Comparison of ENCODE assay signal across 8 cellular contexts in genomic region chr5:611731-612486, GRCh38. TPM values are rescaled to one million over a fixed set of nuclear protein-coding genes. Genes with fewer than 3 reads are reported as not detected.
DNase-seq lines count a peak whose midpoint lies in the region; ATAC-seq and TF ChIP-seq lines count a peak whose summit lies in the region.

Gene CEP72 (plus strand): TSS chr5:612340. CDS start chr5:612362, 22 bp downstream.

- H3K4me1 Mint-ChIP-seq in activated T-cell treated with anti-CD3 and anti-CD28 coated beads, Interleukin-2, amount 50 U/mL, for 4 hours (ENCODE audit: low read depth): peaks cover 34% of the 10 kb centered on the region
- peaks cover 45 to 60% (median 47%) of the 10 kb centered on the region in 3 donors for H3K4me1 Mint-ChIP-seq in naive B cell

- H3K27me3 ChIP-seq in Panc1 (ENCODE audit: control insufficient read depth, insufficient read depth, low read length): no peaks in the 10 kb centered on the region
- peaks cover 0 to 15% (median 0%) of the 10 kb centered on the region in 4 donors for H3K27me3 ChIP-seq in esophagus squamous epithelium

- peaks cover 6% of the 10 kb centered on the region for H3K36me3 Mint-ChIP-seq in activated T-cell treated with anti-CD3 and anti-CD28 coated beads, Interleukin-2, amount 50 U/mL, for 4 hours (ENCODE audit: insufficient read depth)
- H3K36me3 Mint-ChIP-seq in naive B cell: peaks cover 0 to 19% of the 10 kb centered on the region in 2 donors

- H3K27ac ChIP-seq in Panc1 (ENCODE audit: low read length) (peak within 1 kb of the TSS; percentile 86), esophagus squamous epithelium (peak within 1 kb of the TSS; percentile 83 to 90 (median 88))

- peaks cover 12% of the 10 kb centered on the region for H3K27me3 Mint-ChIP-seq in activated T-cell treated with anti-CD3 and anti-CD28 coated beads, Interleukin-2, amount 50 U/mL, for 4 hours (ENCODE audit: low read depth)
- H3K27me3 Mint-ChIP-seq in naive B cell: peaks cover 5 to 27% (median 22%) of the 10 kb centered on the region in 3 donors

- H3K27ac Mint-ChIP-seq in naive B cell: peak within 1 kb of the TSS; percentile 11 to 96 (median 76)

- CTCF ChIA-PET in Panc1 (lab: Charles Lee): no interaction called here

- in situ Hi-C loops in Panc1 (cut with HindIII; ENCODE audit: low pct_unique_long_range_greater_than_20kb, low sequenced_read_pairs): no loop called here

- POLR2A ChIA-PET in Panc1 (lab: Charles Lee): interaction anchor here (0.6 kb wide), 1 partner anchor 148 kb away, joined by 4 read pairs; no protein-coding TSS in a partner anchor

- H3K36me3 ChIP-seq in Panc1 (ENCODE audit: control insufficient read depth, insufficient read depth, low read length) (no peaks in the 10 kb centered on the region), esophagus squamous epithelium (no peaks in the 10 kb centered on the region)

- TF ChIP-seq POLR2A in esophagus squamous epithelium (IDR thresholded peaks at IDR 0.05): peak in 1 of 4 donors; percentile 33

- TF ChIP-seq CTCF in Panc1 (IDR thresholded peaks at IDR 0.05) (no peak), esophagus squamous epithelium (IDR thresholded peaks at IDR 0.05) (no peak)

- H3K4me3 ChIP-seq in Jurkat, Clone E6-1 (ENCODE audit: low read length): peak within 1 kb of the TSS; percentile 94
- H3K4me3 ChIP-seq in Panc1 (ENCODE audit: low read depth in 2 of 2, low read length in 2 of 2) (peak within 1 kb of the TSS; percentile 71 to 80), esophagus squamous epithelium (peak within 1 kb of the TSS; percentile 83 to 97 (median 93))

- no TSS peak for BruUV-seq in Panc1 (replicated peaks; lab: Mats Ljungman, UMichigan)

- peak within 1 kb of the TSS; percentile 98 for H3K4me3 Mint-ChIP-seq in activated T-cell treated with anti-CD3 and anti-CD28 coated beads, Interleukin-2, amount 50 U/mL, for 4 hours
- H3K4me3 Mint-ChIP-seq in naive B cell: peak within 1 kb of the TSS; percentile 88 to 98 (median 94)

- H3K9me3 ChIP-seq in Panc1 (ENCODE audit: control insufficient read depth, insufficient read depth, low read depth, low read length): no peaks in the 10 kb centered on the region
- no peaks in the 10 kb centered on the region for H3K9me3 ChIP-seq in esophagus squamous epithelium

- no peaks in the 10 kb centered on the region for H3K9me3 Mint-ChIP-seq in activated T-cell treated with anti-CD3 and anti-CD28 coated beads, Interleukin-2, amount 50 U/mL, for 4 hours
- peaks cover 0 to 5% (median 2%) of the 10 kb centered on the region in 7 donors for H3K9me3 Mint-ChIP-seq in naive B cell

- DNase-seq in DMS114 treated with DMSO at 0.1 percent for 48 hours (lab: John Stamatoyannopoulos, UW; ENCODE audit: unreplicated experiment): peak; percentile 69
- DNase-seq in Jurkat, Clone E6-1 (ENCODE audit: low read depth, low spot score): peak; percentile 82
- DNase-seq in Panc1 (ENCODE audit: low read depth, low spot score): peak; percentile 18
- DNase-seq in activated T-cell treated with anti-CD3 and anti-CD28 coated beads, Interleukin-2, amount 50 U/mL, for 4 hours: peak; percentile 94
- peak; percentile 29 for DNase-seq in esophagus squamous epithelium (lab: John Stamatoyannopoulos, UW)
- DNase-seq in naive B cell: peak; percentile 86
- DNase-seq in stimulated activated CD8-positive, alpha-beta memory T cell treated with anti-CD3 and anti-CD28 coated beads, Interleukin-7, amount 100 ng/mL, for 4 hours (ENCODE audit: low read depth in 2 of 2): peak; percentile 85 to 91

- intact Hi-C loops in Panc1 (cut with micrococcal nuclease; ENCODE audit: unreplicated experiment) (loop anchor here (10.0 kb wide), 1 partner anchor 137 kb away; no protein-coding TSS in a partner anchor), esophagus squamous epithelium (cut with DNase I) (loop anchor here (10.0 kb wide), 1 partner anchor 167 kb away; the partner anchor contains the start of gene EXOC3)

- 0% methylated on average over 1 of the region's 72 CpGs; no CpG with 5 or more reads in 1 of the 2 donors for WGBS in esophagus squamous epithelium, 2 donors

- 0 out of 2 replicates have a peak, but pooled peaks cover 2% of the 10 kb centered on the region for H3K4me1 ChIP-seq in Panc1 (ENCODE audit: control insufficient read depth, insufficient read depth, low read length)
- peaks cover 5 to 20% (median 11%) of the 10 kb centered on the region in 3 donors for H3K4me1 ChIP-seq in esophagus squamous epithelium

- peak; percentile 79 for ATAC-seq in GM21529 (IDR thresholded peaks at IDR 0.05; ENCODE audit: unreplicated experiment)
- ATAC-seq in Panc1: peak; percentile 94
- ATAC-seq in activated T-cell treated with anti-CD3 and anti-CD28 coated beads, Interleukin-2, amount 50 U/mL, for 4 hours: peak; percentile 95 to 97
- peak; percentile 87 for ATAC-seq in naive B cell (ENCODE audit: low read depth in 2 of 2)

RNA-seq across cellular contexts. Expression of gene CEP72, which starts in this region (rescaled TPM):
- 42.1 TPM for polyA plus RNA-seq in Jurkat, Clone E6-1 (2012; ENCODE audit: insufficient read depth, insufficient read length)
- 33.2 TPM for total RNA-seq in Panc1 (2021; ENCODE audit: unreplicated experiment)
- 7.5 TPM for polyA plus RNA-seq in Panc1 (2012; ENCODE audit: insufficient read length)
- total RNA-seq in activated T-cell treated with anti-CD3 and anti-CD28 coated beads, Interleukin-2, amount 50 U/mL, for 4 hours: 10 to 100 TPM; 19.7 to 20.4 (median 19.9) TPM
- 1 to 10 TPM; 2.7 to 8.6 (median 4.0) TPM for total RNA-seq in esophagus squamous epithelium
- 1 to 10 TPM in 5 of 6 donors, not detected in 1; 1.9 to 7.8 (median 2.9) TPM for polyA plus RNA-seq in naive B cell (ENCODE audit: low read depth in 6 of 6)

Comparison
In these comparisons a context has a peak if more than half of its experiments do, and no peak if none do; other contexts are left out.
1. Peak in every context shown above with its lines: DNase-seq, ATAC-seq, H3K4me3 ChIP-seq and H3K27ac ChIP-seq.
2. DNase-seq: peak in every context shown above with its lines; median percentile 94 in activated T-cell treated with anti-CD3 and anti-CD28 coated beads, Interleukin-2, amount 50 U/mL, for 4 hours; 88 in stimulated activated CD8-positive, alpha-beta memory T cell treated with anti-CD3 and anti-CD28 coated beads, Interleukin-7, amount 100 ng/mL, for 4 hours; 86 in naive B cell; 82 in Jurkat, Clone E6-1; 69 in DMS114 treated with DMSO at 0.1 percent for 48 hours; 29 in esophagus squamous epithelium; 18 in Panc1.